ENCODE assay signal across 8 cellular contexts in the genomic region with DNA sequence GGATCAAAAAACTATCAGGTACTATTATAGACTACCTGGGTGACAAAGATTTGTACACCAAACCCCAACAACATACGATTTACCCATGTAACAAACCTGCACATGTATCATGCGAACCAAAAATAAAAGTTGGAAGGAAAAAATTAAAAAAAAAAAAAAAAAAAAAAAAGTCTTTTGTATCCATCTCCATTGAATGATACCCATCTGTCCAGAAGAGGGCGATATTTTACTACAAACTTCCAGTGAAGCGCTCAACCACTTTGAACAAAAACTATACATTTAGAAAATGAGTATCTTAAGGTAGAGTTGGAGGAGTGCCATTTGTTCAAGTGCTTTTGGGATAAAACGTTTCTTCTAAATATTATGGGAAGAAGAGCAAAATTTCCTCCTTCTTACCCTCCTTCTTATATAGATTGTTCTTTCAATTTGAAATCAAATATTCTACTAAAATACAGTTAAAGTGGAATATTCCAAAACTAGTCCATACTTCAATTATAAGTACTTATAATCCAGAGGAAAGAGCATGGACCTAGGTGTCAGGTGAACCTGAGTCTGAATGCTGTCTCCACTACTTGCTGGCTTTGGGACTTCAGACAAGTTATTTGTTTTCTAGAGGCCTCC. TPM values are rescaled to one million over a fixed set of nuclear protein-coding genes. Genes with fewer than 3 reads are reported as not detected.
DNase-seq lines count a peak whose midpoint lies in the region; ATAC-seq and TF ChIP-seq lines count a peak whose summit lies in the region.

No MANE protein-coding gene starts in this region.

- no peak overlapping the region for H3K4me3 Mint-ChIP-seq in CD4-positive, CD25-positive, alpha-beta regulatory T cell
- no peak overlapping the region for H3K4me3 Mint-ChIP-seq in chondrocyte (ENCODE audit: unreplicated experiment)
- no peak overlapping the region for H3K4me3 Mint-ChIP-seq in activated CD4-positive, alpha-beta memory T cell treated with anti-CD3 and anti-CD28 coated beads, Interleukin-2, amount 10 ng/mL, durations not matched to agents 7 days and 5 days

- no peaks in the 10 kb centered on the region for H3K9me3 ChIP-seq in CD4-positive, CD25-positive, alpha-beta regulatory T cell (ENCODE audit: control insufficient read depth in 2 of 2, low read length in 2 of 2)

- peak; percentile 88 for TF ChIP-seq CTCF in chondrocyte (IDR thresholded peaks at IDR 0.05)

- peaks cover 8% of the 10 kb centered on the region for H3K27me3 Mint-ChIP-seq in CD4-positive, CD25-positive, alpha-beta regulatory T cell
- peaks cover 12% of the 10 kb centered on the region for H3K27me3 Mint-ChIP-seq in chondrocyte (ENCODE audit: low read depth)
- H3K27me3 Mint-ChIP-seq in activated CD4-positive, alpha-beta memory T cell treated with anti-CD3 and anti-CD28 coated beads, Interleukin-2, amount 10 ng/mL, durations not matched to agents 7 days and 5 days: no peaks in the 10 kb centered on the region

- peak in 2 of 3 donors; percentile 38 to 66 for DNase-seq in CD4-positive, CD25-positive, alpha-beta regulatory T cell
- DNase-seq in HEK293T (ENCODE audit: extremely low spot score) (peak; percentile 35), NCI-H82 (lab: John Stamatoyannopoulos, UW) (peak; percentile 77), chondrocyte (ENCODE audit: low spot score) (no peak), medulla oblongata (ENCODE audit: extremely low spot score) (peak; percentile 76)
- DNase-seq in activated CD4-positive, alpha-beta memory T cell treated with anti-CD3 and anti-CD28 coated beads, Interleukin-2, amount 10 ng/mL, durations not matched to agents 7 days and 5 days: no peak

- ATAC-seq in CD4-positive, CD25-positive, alpha-beta regulatory T cell (ENCODE audit: low read depth in 2 of 2): no peak
- ATAC-seq in GM18520 (IDR thresholded peaks at IDR 0.05; ENCODE audit: unreplicated experiment): no peak
- no peak for ATAC-seq in GM18868 (IDR thresholded peaks at IDR 0.05; ENCODE audit: unreplicated experiment)

- H3K4me1 ChIP-seq in CD4-positive, CD25-positive, alpha-beta regulatory T cell (ENCODE audit: control insufficient read depth, insufficient read depth, low read length, poor library complexity, severe bottlenecking): no peaks in the 10 kb centered on the region

- no peak overlapping the region for H3K4me3 ChIP-seq in CD4-positive, CD25-positive, alpha-beta regulatory T cell (ENCODE audit: low read depth, low read length)

- no peak overlapping the region for H3K27ac ChIP-seq in CD4-positive, CD25-positive, alpha-beta regulatory T cell (ENCODE audit: insufficient read depth, low read length, poor library complexity, severe bottlenecking)

- H3K9me3 Mint-ChIP-seq in CD4-positive, CD25-positive, alpha-beta regulatory T cell: peaks cover 0 to 3% (median 0%) of the 10 kb centered on the region in 7 donors
- H3K9me3 Mint-ChIP-seq in chondrocyte (ENCODE audit: low read depth): no peaks in the 10 kb centered on the region
- H3K9me3 Mint-ChIP-seq in activated CD4-positive, alpha-beta memory T cell treated with anti-CD3 and anti-CD28 coated beads, Interleukin-2, amount 10 ng/mL, durations not matched to agents 7 days and 5 days: no peaks in the 10 kb centered on the region

- H3K36me3 Mint-ChIP-seq in CD4-positive, CD25-positive, alpha-beta regulatory T cell: no peaks in the 10 kb centered on the region
- no peaks in the 10 kb centered on the region for H3K36me3 Mint-ChIP-seq in chondrocyte (ENCODE audit: low read depth)
- peaks cover 10% of the 10 kb centered on the region for H3K36me3 Mint-ChIP-seq in activated CD4-positive, alpha-beta memory T cell treated with anti-CD3 and anti-CD28 coated beads, Interleukin-2, amount 10 ng/mL, durations not matched to agents 7 days and 5 days (ENCODE audit: low read depth)

- H3K4me1 Mint-ChIP-seq in CD4-positive, CD25-positive, alpha-beta regulatory T cell: peaks cover 0 to 14% (median 5%) of the 10 kb centered on the region in 4 donors
- no peaks in the 10 kb centered on the region for H3K4me1 Mint-ChIP-seq in chondrocyte (ENCODE audit: low read depth)
- H3K4me1 Mint-ChIP-seq in activated CD4-positive, alpha-beta memory T cell treated with anti-CD3 and anti-CD28 coated beads, Interleukin-2, amount 10 ng/mL, durations not matched to agents 7 days and 5 days: no peaks in the 10 kb centered on the region

- no peaks in the 10 kb centered on the region for H3K36me3 ChIP-seq in CD4-positive, CD25-positive, alpha-beta regulatory T cell (ENCODE audit: control insufficient read depth, insufficient read depth, low read length)

- POLR2A ChIA-PET in HEK293T (lab: Yijun Ruan, JAX): no interaction called here
- POLR2A ChIA-PET in activated CD4-positive, alpha-beta memory T cell treated with anti-CD3 and anti-CD28 coated beads, Interleukin-2, amount 10 ng/mL, durations not matched to agents 7 days and 5 days (lab: Charles Lee): no interaction called here

- H3K27ac Mint-ChIP-seq in CD4-positive, CD25-positive, alpha-beta regulatory T cell: no peak overlapping the region
- H3K27ac Mint-ChIP-seq in chondrocyte (ENCODE audit: unreplicated experiment): no peak overlapping the region
- H3K27ac Mint-ChIP-seq in activated CD4-positive, alpha-beta memory T cell treated with anti-CD3 and anti-CD28 coated beads, Interleukin-2, amount 10 ng/mL, durations not matched to agents 7 days and 5 days: no peak overlapping the region

- CTCF ChIA-PET in HEK293T (lab: Yijun Ruan, JAX): no interaction called here
- CTCF ChIA-PET in activated CD4-positive, alpha-beta memory T cell treated with anti-CD3 and anti-CD28 coated beads, Interleukin-2, amount 10 ng/mL, durations not matched to agents 7 days and 5 days (lab: Charles Lee): interaction anchor here (0.6 to 1.9 kb wide), 4 partner anchors 13 to 571 kb away, joined by 3 to 7 read pairs (median 6); no protein-coding TSS in a partner anchor

- no peaks in the 10 kb centered on the region for H3K27me3 ChIP-seq in CD4-positive, CD25-positive, alpha-beta regulatory T cell (ENCODE audit: control insufficient read depth, insufficient read depth, low read length)

TF ChIP-seq in HEK293T, 16 proteins besides CTCF, POLR2A, EP300 and RAD21:
- TF ChIP-seq ZNF384 (IDR thresholded peaks at IDR 0.05) (peak; percentile 97), ARNT (IDR thresholded peaks at IDR 0.05) (no peak)

RNA-seq across cellular contexts. Expression of a gene that starts 23.3 kb away (rescaled TPM):
- total RNA-seq in CD4-positive, CD25-positive, alpha-beta regulatory T cell: 23.3 TPM
- polyA plus RNA-seq in CD4-positive, CD25-positive, alpha-beta regulatory T cell: 10 to 100 TPM; 50.6 to 82.1 (median 60.8) TPM
- 15.9 to 22.8 TPM (median 18.0 TPM) in 3 replicates for total RNA-seq in chondrocyte
- 10 to 100 TPM; 36.0 to 39.9 TPM for total RNA-seq in activated CD4-positive, alpha-beta memory T cell treated with anti-CD3 and anti-CD28 coated beads, Interleukin-2, amount 10 ng/mL, durations not matched to agents 7 days and 5 days

Comparison
In these comparisons a context has a peak if more than half of its experiments do, and no peak if none do; other contexts are left out.
1. DNase-seq: peak in CD4-positive, CD25-positive, alpha-beta regulatory T cell (2 of 3), HEK293T (single experiment), NCI-H82 (single experiment) and medulla oblongata (single experiment); none in chondrocyte (single experiment) and activated CD4-positive, alpha-beta memory T cell treated with anti-CD3 and anti-CD28 coated beads, Interleukin-2, amount 10 ng/mL, durations not matched to agents 7 days and 5 days (single experiment).